ENCODE assay signal across 9 cellular contexts in genomic region chr15:92968926-92969664, GRCh38.
DNase-seq lines count a peak whose midpoint lies in the region; ATAC-seq and TF ChIP-seq lines count a peak whose summit lies in the region.
"Had no signal": no experiment of that assay in that cellular context is flagged by ENCODE, and none has a peak within 500 bp of the region (broad histone marks: within the 10 kb centered on the region; RNA-seq: fewer than 3 reads in every experiment).

No MANE protein-coding gene starts in this region.

- peak overlapping the region; percentile 35 to 56 for H3K27ac ChIP-seq in tibial artery

- no peak for TF ChIP-seq CTCF in activated CD8-positive, alpha-beta T cell treated with anti-CD3 and anti-CD28 coated beads for 36 hours (IDR thresholded peaks at IDR 0.05)
- TF ChIP-seq CTCF in astrocyte of the cerebellum (IDR thresholded peaks at IDR 0.05; ENCODE audit: low read depth, low read length, missing control alignments) (peak; percentile 27), tibial artery (IDR thresholded peaks at IDR 0.05) (peak in 1 of 2 experiments; percentile 15)

- H3K36me3 ChIP-seq in tibial artery: peaks cover 48 to 71% (median 63%) of the 10 kb centered on the region in 3 donors

- CTCF ChIA-PET in activated CD8-positive, alpha-beta T cell treated with anti-CD3 and anti-CD28 coated beads for 36 hours (lab: Charles Lee): interaction anchor here (0.7 to 1.2 kb wide), 3 partner anchors 15 to 173 kb away, joined by 3 to 4 read pairs (median 4); no protein-coding TSS in a partner anchor
- CTCF ChIA-PET in activated CD8-positive, alpha-beta T cell treated with anti-CD3 and anti-CD28 coated beads, Interleukin-2, amount 10 ng/mL, durations not matched to agents 7 days and 5 days (lab: Charles Lee): interaction anchor here (0.8 to 1.2 kb wide), 3 partner anchors 15 to 172 kb away, joined by 3 to 4 read pairs (median 4); no protein-coding TSS in a partner anchor

- peaks cover 0 to 35% (median 2%) of the 10 kb centered on the region in 4 donors for H3K4me1 ChIP-seq in tibial artery

- H3K9me3 Mint-ChIP-seq in activated CD8-positive, alpha-beta T cell treated with anti-CD3 and anti-CD28 coated beads for 36 hours: no peaks in the 10 kb centered on the region
- no peaks in the 10 kb centered on the region for H3K9me3 Mint-ChIP-seq in activated CD8-positive, alpha-beta T cell treated with anti-CD3 and anti-CD28 coated beads, Interleukin-2, amount 10 ng/mL, durations not matched to agents 7 days and 5 days (ENCODE audit: insufficient read depth)
- no peaks in the 10 kb centered on the region for H3K9me3 Mint-ChIP-seq in stimulated activated memory B cell treated with anti-CD40 and anti-IgM and Interleukin-4, amounts not matched to agents 10 μg/mL and 1 μg/mL and 100 μg/mL, for 72 hours

- no peaks in the 10 kb centered on the region for H3K27me3 ChIP-seq in tibial artery

- peaks cover 34% of the 10 kb centered on the region for H3K4me1 Mint-ChIP-seq in activated CD8-positive, alpha-beta T cell treated with anti-CD3 and anti-CD28 coated beads for 36 hours (ENCODE audit: low read depth)
- H3K4me1 Mint-ChIP-seq in activated CD8-positive, alpha-beta T cell treated with anti-CD3 and anti-CD28 coated beads, Interleukin-2, amount 10 ng/mL, durations not matched to agents 7 days and 5 days (ENCODE audit: low read depth): no peaks in the 10 kb centered on the region
- H3K4me1 Mint-ChIP-seq in stimulated activated memory B cell treated with anti-CD40 and anti-IgM and Interleukin-4, amounts not matched to agents 10 μg/mL and 1 μg/mL and 100 μg/mL, for 72 hours: peaks cover 10% of the 10 kb centered on the region

- H3K9me3 ChIP-seq in tibial artery: no peaks in the 10 kb centered on the region

- in situ Hi-C loops in astrocyte of the cerebellum (cut with HindIII; ENCODE audit: low sequenced_read_pairs) (no loop called here), G401 (cut with HindIII; ENCODE audit: low sequenced_read_pairs) (no loop called here)

- no peaks in the 10 kb centered on the region for H3K27me3 Mint-ChIP-seq in activated CD8-positive, alpha-beta T cell treated with anti-CD3 and anti-CD28 coated beads for 36 hours
- H3K27me3 Mint-ChIP-seq in activated CD8-positive, alpha-beta T cell treated with anti-CD3 and anti-CD28 coated beads, Interleukin-2, amount 10 ng/mL, durations not matched to agents 7 days and 5 days (ENCODE audit: low read depth): no peaks in the 10 kb centered on the region
- H3K27me3 Mint-ChIP-seq in stimulated activated memory B cell treated with anti-CD40 and anti-IgM and Interleukin-4, amounts not matched to agents 10 μg/mL and 1 μg/mL and 100 μg/mL, for 72 hours: no peaks in the 10 kb centered on the region

- no peak for ATAC-seq in activated CD8-positive, alpha-beta T cell treated with anti-CD3 and anti-CD28 coated beads for 36 hours
- ATAC-seq in activated CD8-positive, alpha-beta T cell treated with anti-CD3 and anti-CD28 coated beads, Interleukin-2, amount 10 ng/mL, durations not matched to agents 7 days and 5 days: no peak
- ATAC-seq in left lobe of liver (peak; percentile 52), HG02870 (IDR thresholded peaks at IDR 0.05; ENCODE audit: unreplicated experiment) (no peak)
- ATAC-seq in stimulated activated memory B cell treated with anti-CD40 and anti-IgM and Interleukin-4, amounts not matched to agents 10 μg/mL and 1 μg/mL and 100 μg/mL, for 72 hours: no peak

- H3K27ac Mint-ChIP-seq in activated CD8-positive, alpha-beta T cell treated with anti-CD3 and anti-CD28 coated beads for 36 hours: peak overlapping the region; percentile 70
- H3K27ac Mint-ChIP-seq in activated CD8-positive, alpha-beta T cell treated with anti-CD3 and anti-CD28 coated beads, Interleukin-2, amount 10 ng/mL, durations not matched to agents 7 days and 5 days: no peak overlapping the region
- no peak overlapping the region for H3K27ac Mint-ChIP-seq in stimulated activated memory B cell treated with anti-CD40 and anti-IgM and Interleukin-4, amounts not matched to agents 10 μg/mL and 1 μg/mL and 100 μg/mL, for 72 hours

- no peak for DNase-seq in activated CD8-positive, alpha-beta T cell treated with anti-CD3 and anti-CD28 coated beads for 36 hours
- no peak for DNase-seq in activated CD8-positive, alpha-beta T cell treated with anti-CD3 and anti-CD28 coated beads, Interleukin-2, amount 10 ng/mL, durations not matched to agents 7 days and 5 days
- no peak for DNase-seq in astrocyte of the cerebellum (ENCODE audit: low read depth)
- no peak for DNase-seq in left lobe of liver (ENCODE audit: low spot score)
- no peak for DNase-seq in tibial artery
- DNase-seq in G401 (ENCODE audit: low spot score): no peak
- DNase-seq: NCI-H1092 treated with DMSO at 0.1 percent for 48 hours had no signal

- intact Hi-C loops in activated CD8-positive, alpha-beta T cell treated with anti-CD3 and anti-CD28 coated beads for 36 hours (cut with micrococcal nuclease): no loop called here
- intact Hi-C loops in tibial artery (cut with DNase I; ENCODE audit: low total_unique reads): no loop called here

- POLR2A ChIA-PET in activated CD8-positive, alpha-beta T cell treated with anti-CD3 and anti-CD28 coated beads for 36 hours (lab: Charles Lee): no interaction called here
- POLR2A ChIA-PET in activated CD8-positive, alpha-beta T cell treated with anti-CD3 and anti-CD28 coated beads, Interleukin-2, amount 10 ng/mL, durations not matched to agents 7 days and 5 days (lab: Charles Lee): interaction anchor here (0.6 kb wide), 1 partner anchor 10 kb away, joined by 6 read pairs; no protein-coding TSS in a partner anchor

- H3K36me3 Mint-ChIP-seq in activated CD8-positive, alpha-beta T cell treated with anti-CD3 and anti-CD28 coated beads for 36 hours (ENCODE audit: low read depth): peaks cover 63% of the 10 kb centered on the region
- H3K36me3 Mint-ChIP-seq in activated CD8-positive, alpha-beta T cell treated with anti-CD3 and anti-CD28 coated beads, Interleukin-2, amount 10 ng/mL, durations not matched to agents 7 days and 5 days (ENCODE audit: low read depth): peaks cover 72% of the 10 kb centered on the region
- H3K36me3 Mint-ChIP-seq in stimulated activated memory B cell treated with anti-CD40 and anti-IgM and Interleukin-4, amounts not matched to agents 10 μg/mL and 1 μg/mL and 100 μg/mL, for 72 hours: peaks cover 74% of the 10 kb centered on the region

- no peak overlapping the region for H3K4me3 Mint-ChIP-seq in activated CD8-positive, alpha-beta T cell treated with anti-CD3 and anti-CD28 coated beads for 36 hours
- no peak overlapping the region for H3K4me3 Mint-ChIP-seq in activated CD8-positive, alpha-beta T cell treated with anti-CD3 and anti-CD28 coated beads, Interleukin-2, amount 10 ng/mL, durations not matched to agents 7 days and 5 days
- no peak overlapping the region for H3K4me3 Mint-ChIP-seq in stimulated activated memory B cell treated with anti-CD40 and anti-IgM and Interleukin-4, amounts not matched to agents 10 μg/mL and 1 μg/mL and 100 μg/mL, for 72 hours

- no peak overlapping the region for H3K4me3 ChIP-seq in astrocyte of the cerebellum (ENCODE audit: low read depth, low read length)
- H3K4me3 ChIP-seq in tibial artery: no peak overlapping the region
